ENCODE assay signal across 8 cellular contexts in the genomic region with DNA sequence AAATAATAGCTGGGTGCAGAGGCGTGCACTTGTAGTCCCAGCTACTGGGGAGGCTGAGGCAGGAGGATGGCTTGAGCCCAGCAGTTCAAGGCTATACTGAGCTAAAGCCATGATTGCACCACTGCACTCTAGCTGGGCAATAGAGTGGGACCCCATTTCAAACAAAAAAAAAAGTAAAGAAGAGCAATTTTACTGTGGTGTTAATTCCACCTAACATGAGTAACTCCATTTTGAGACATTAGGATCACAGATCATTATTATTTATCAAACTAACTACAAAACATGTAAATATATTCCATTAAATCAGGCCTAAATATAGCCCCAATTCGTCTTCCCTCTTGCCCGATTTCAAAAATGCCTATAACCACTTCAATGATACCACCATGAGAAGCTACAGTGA.
"Had no signal": no experiment of that assay in that cellular context is flagged by ENCODE, and none has a peak within 500 bp of the region (broad histone marks: within the 10 kb centered on the region; RNA-seq: fewer than 3 reads in every experiment).

No MANE protein-coding gene starts in this region.

- ATAC-seq: GM12878 had no signal

- FAIRE-seq: G401.6, GM12878, GM12891, GM12892, GM18507, GM19239 had no signal

- DNase-seq: GDM1, GF-D8 had no signal

- H3K4me3 ChIP-seq: GM12878 had no signal
